ENCODE assay signal across 12 cellular contexts in the genomic region with DNA sequence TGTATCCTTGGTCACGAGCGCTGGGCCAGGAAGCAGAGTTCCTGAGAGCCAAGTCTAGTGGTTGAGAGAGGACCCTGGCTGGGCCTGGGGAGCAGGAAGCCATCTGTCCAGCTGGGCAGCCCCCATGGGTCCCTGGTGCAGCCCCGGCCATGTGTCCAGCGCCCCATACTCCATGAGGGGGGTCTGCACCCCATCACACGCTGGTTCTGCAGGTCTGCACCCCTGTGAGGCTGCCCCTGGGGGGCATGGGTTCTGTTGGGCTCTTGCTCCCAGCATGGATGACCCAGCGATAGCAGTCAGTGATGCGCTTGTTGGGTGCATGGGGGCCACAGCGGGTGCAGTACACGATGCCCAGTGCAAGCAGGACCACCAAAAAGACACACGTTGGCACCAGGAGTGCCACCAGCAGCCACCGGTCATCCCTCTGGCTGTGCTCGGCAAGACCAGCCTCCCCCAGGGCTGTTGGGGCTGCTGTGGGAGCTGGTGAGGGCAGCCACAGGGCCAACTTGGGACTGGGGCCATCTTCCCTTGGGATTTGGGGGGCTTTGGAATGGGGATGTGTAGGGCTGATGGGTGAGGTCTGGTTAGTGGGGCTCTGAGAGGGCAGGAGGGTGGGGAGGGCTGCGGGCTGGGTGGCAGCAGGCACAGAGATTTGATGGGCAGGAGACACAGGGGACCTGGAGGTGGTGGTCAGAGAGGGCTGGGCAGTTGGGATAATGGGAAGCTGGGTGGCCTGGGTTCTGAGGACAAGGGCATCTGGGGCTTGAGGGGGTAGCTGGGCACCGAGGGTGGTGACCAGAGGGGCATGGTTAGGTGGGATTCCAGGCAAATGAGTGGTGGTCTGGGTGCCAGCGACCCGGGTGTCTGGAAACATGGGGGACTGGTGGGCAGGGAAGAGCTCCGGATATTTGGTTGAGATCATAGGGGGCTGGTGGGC. TPM values are rescaled to one million over a fixed set of nuclear protein-coding genes. Genes with fewer than 3 reads are reported as not detected.
DNase-seq lines count a peak whose midpoint lies in the region; ATAC-seq and TF ChIP-seq lines count a peak whose summit lies in the region.
"Had no signal": no experiment of that assay in that cellular context is flagged by ENCODE, and none has a peak within 500 bp of the region (broad histone marks: within the 10 kb centered on the region; RNA-seq: fewer than 3 reads in every experiment).

No MANE protein-coding gene starts in this region.

- no peaks in the 10 kb centered on the region for H3K79me2 ChIP-seq in MM.1S (ENCODE audit: low read length)

- H3K4me3 ChIP-seq in AG09309 (ENCODE audit: control insufficient read depth, low read depth, low read length) (peak overlapping the region; percentile 74), esophagus squamous epithelium (peak overlapping the region in 3 of 4 donors; percentile 56 to 68 (median 63)), MM.1S (ENCODE audit: low read length) (no peak overlapping the region)

- no peak overlapping the region for H2AFZ ChIP-seq in MM.1S (ENCODE audit: low read length)

- WGBS in esophagus squamous epithelium, 2 donors = 73 to 83% methylated on average over 4 to 7 of the region's 17 CpGs

- H3K36me3 ChIP-seq in KOPT-K1 (ENCODE audit: insufficient read depth, low read length) (no peaks in the 10 kb centered on the region), esophagus squamous epithelium (no peaks in the 10 kb centered on the region), MM.1S (replicated peaks; ENCODE audit: insufficient read depth, low read length) (no peaks in the 10 kb centered on the region)

- TF ChIP-seq POLR2A in esophagus squamous epithelium (IDR thresholded peaks at IDR 0.05) = no peak

- peaks cover 55% of the 10 kb centered on the region for H3K4me1 Mint-ChIP-seq in osteocyte (ENCODE audit: unreplicated experiment)

- H3K36me3 Mint-ChIP-seq in osteocyte (ENCODE audit: unreplicated experiment) = no peaks in the 10 kb centered on the region

- peak overlapping the region; percentile 88 for H3K27ac ChIP-seq in KOPT-K1 (ENCODE audit: low read depth, low read length, poor library complexity, severe bottlenecking)
- peak overlapping the region; percentile 83 to 92 (median 89) for H3K27ac ChIP-seq in esophagus squamous epithelium
- no peak overlapping the region for H3K27ac ChIP-seq in MM.1S (ENCODE audit: low read length)

- H3K9ac ChIP-seq in MM.1S (ENCODE audit: low read length) = no peak overlapping the region

- no peaks in the 10 kb centered on the region for H3K9me3 ChIP-seq in KOPT-K1 (ENCODE audit: insufficient read depth, low read length, poor library complexity, severe bottlenecking)
- H3K9me3 ChIP-seq in esophagus squamous epithelium = no peaks in the 10 kb centered on the region
- no peaks in the 10 kb centered on the region for H3K9me3 ChIP-seq in MM.1S (replicated peaks; ENCODE audit: insufficient read depth, low read length)

- H3K9me2 ChIP-seq in MM.1S (replicated peaks; ENCODE audit: insufficient read depth, low read length) = no peaks in the 10 kb centered on the region

- peak overlapping the region; percentile 98 for H3K27ac Mint-ChIP-seq in osteocyte (ENCODE audit: unreplicated experiment)

- intact Hi-C loops in esophagus squamous epithelium (cut with DNase I) = no loop called here

- no peaks in the 10 kb centered on the region for H3F3A ChIP-seq in MM.1S (ENCODE audit: insufficient read depth, low read length)

- no peak for ATAC-seq in HG03432 (IDR thresholded peaks at IDR 0.05; ENCODE audit: unreplicated experiment)
- ATAC-seq: PC-3 had no signal

- H3K4me1 ChIP-seq in esophagus squamous epithelium = peaks cover 44 to 83% (median 56%) of the 10 kb centered on the region in 3 donors
- no peaks in the 10 kb centered on the region for H3K4me1 ChIP-seq in MM.1S (ENCODE audit: low read length)

- H3K9me3 Mint-ChIP-seq in osteocyte (ENCODE audit: unreplicated experiment) = no peaks in the 10 kb centered on the region

- H3K27me3 Mint-ChIP-seq in osteocyte (ENCODE audit: unreplicated experiment) = no peaks in the 10 kb centered on the region

- no peak overlapping the region for H3K4me2 ChIP-seq in MM.1S (ENCODE audit: low read depth, low read length)

- DNase-seq in AG09309 (ENCODE audit: low read depth) (no peak), esophagus squamous epithelium (lab: John Stamatoyannopoulos, UW) (no peak), osteocyte (ENCODE audit: extremely low spot score, unreplicated experiment) (no peak), MM.1S (no peak), OCI-M2 (lab: John Stamatoyannopoulos, UW; ENCODE audit: unreplicated experiment) (no peak), UCSD-AML1 (lab: John Stamatoyannopoulos, UW; ENCODE audit: unreplicated experiment) (no peak)
- DNase-seq: caudate nucleus, H7, NCI-H1930, PC-3 had no signal

- H4K20me1 ChIP-seq in MM.1S (ENCODE audit: insufficient read depth, low read length) = no peaks in the 10 kb centered on the region

- TF ChIP-seq CTCF in AG09309 (IDR thresholded peaks at IDR 0.05; ENCODE audit: control insufficient read depth, insufficient read depth, low read depth, low read length, missing control alignments) = no peak
- no peak for TF ChIP-seq CTCF in esophagus squamous epithelium (IDR thresholded peaks at IDR 0.05)
- TF ChIP-seq CTCF in osteocyte (IDR thresholded peaks at IDR 0.05) = no peak
- TF ChIP-seq CTCF in MM.1S (IDR thresholded peaks at IDR 0.05; ENCODE audit: low read length) = no peak

- H3K4me3 Mint-ChIP-seq in osteocyte (ENCODE audit: unreplicated experiment) = peak overlapping the region; percentile 51

- peaks cover 0 to 32% (median 0%) of the 10 kb centered on the region in 4 donors for H3K27me3 ChIP-seq in esophagus squamous epithelium
- H3K27me3 ChIP-seq in MM.1S (replicated peaks; ENCODE audit: insufficient read depth, low read length) = peaks cover 66% of the 10 kb centered on the region

RNA-seq across cellular contexts. Expression of a gene that starts 2.0 kb away (rescaled TPM):
- total RNA-seq in esophagus squamous epithelium = 10 to 100 TPM in 1 of 4 donors, 1 to 10 TPM in 3; 1.9 to 13.2 (median 6.1) TPM
- 68.7 and 70.9 TPM in 2 replicates for total RNA-seq in osteocyte
- total RNA-seq: PC-3 had no signal

RNA-seq across cellular contexts. Expression of a gene that starts 21.4 kb away (rescaled TPM):
- 10 to 100 TPM; 22.3 to 37.2 (median 27.6) TPM for total RNA-seq in esophagus squamous epithelium
- 21.0 and 23.6 TPM in 2 replicates for total RNA-seq in osteocyte

RNA-seq across cellular contexts. Expression of a gene that starts 23.1 kb away (rescaled TPM):
- total RNA-seq in esophagus squamous epithelium = not detected
- 0.46 and 0.55 TPM in 2 replicates for total RNA-seq in osteocyte
- total RNA-seq: PC-3 had no signal

RNA-seq across cellular contexts. Expression of a gene that starts 25.9 kb away (rescaled TPM):
- total RNA-seq in esophagus squamous epithelium (10 to 100 TPM; 51.9 to 71.9 (median 63.8) TPM), osteocyte (140 and 146 TPM in 2 replicates)

RNA-seq across cellular contexts. Expression of a gene that starts 30.1 kb away (rescaled TPM):
- total RNA-seq in esophagus squamous epithelium (10 to 100 TPM; 43.8 to 65.5 (median 56.8) TPM), osteocyte (32.3 and 33.4 TPM in 2 replicates)
